In the genomic region with DNA sequence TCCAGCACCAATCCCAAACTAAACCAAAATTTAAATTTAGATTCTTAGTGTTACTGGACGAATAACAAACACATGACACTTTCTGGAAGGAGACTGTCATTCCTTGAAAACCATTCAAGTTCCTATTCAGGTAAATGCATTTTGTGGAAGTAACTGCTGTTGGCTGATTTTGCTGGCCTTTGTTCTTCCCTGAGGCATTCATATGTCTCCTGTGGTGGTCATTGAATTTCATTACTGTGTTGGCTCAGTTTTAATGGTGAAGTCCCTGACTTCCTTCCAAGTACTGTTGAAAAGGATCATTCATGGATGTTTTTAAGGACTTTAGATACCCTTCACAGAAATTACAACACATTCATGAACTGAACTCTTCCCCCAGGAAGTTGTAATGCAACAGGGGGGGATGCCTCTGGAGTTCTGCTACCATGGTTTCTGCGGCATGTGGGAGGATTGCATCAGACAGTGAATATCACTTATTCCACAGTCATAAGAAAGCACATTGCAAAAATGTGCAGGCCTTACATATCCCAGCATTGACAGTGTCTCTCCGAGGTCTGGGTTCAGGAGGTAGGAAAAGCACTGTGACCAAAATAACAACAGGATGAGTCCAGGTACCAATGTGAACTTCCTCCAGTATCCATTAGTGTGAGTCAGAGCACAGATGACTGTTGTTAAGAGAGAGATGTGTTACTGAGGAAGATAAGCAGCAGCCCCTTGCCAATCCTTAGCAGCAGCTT, we compare ENCODE assay signal across 14 cellular contexts. TPM values are rescaled to one million over a fixed set of nuclear protein-coding genes. Genes with fewer than 3 reads are reported as not detected.
DNase-seq lines count a peak whose midpoint lies in the region; ATAC-seq and TF ChIP-seq lines count a peak whose summit lies in the region.
"Had no signal": no experiment of that assay in that cellular context is flagged by ENCODE, and none has a peak within 500 bp of the region (broad histone marks: within the 10 kb centered on the region; RNA-seq: fewer than 3 reads in every experiment).

No MANE protein-coding gene starts in this region.

- 89 to 95% methylated on average over 3 of the region's 3 CpGs for WGBS in sigmoid colon, 2 donors

- POLR2A ChIA-PET in HCT116 (lab: Charles Lee): no interaction called here
- POLR2A ChIA-PET in OCI-LY7 (lab: Charles Lee): no interaction called here

- intact Hi-C loops in HCT116 (cut with micrococcal nuclease): no loop called here
- intact Hi-C loops in OCI-LY7 (cut with micrococcal nuclease; ENCODE audit: unreplicated experiment): loop anchor here (5.0 kb wide), 1 partner anchor 187 kb away; a partner anchor contains a TSS
- intact Hi-C loops in sigmoid colon (cut with DNase I): loop anchor here (5.0 kb wide), 1 partner anchor 253 kb away; a partner anchor contains a TSS
- intact Hi-C loops in mucosa of descending colon (cut with DNase I, micrococcal nuclease): no loop called here

- no peak for TF ChIP-seq CTCF in HCT116 (IDR thresholded peaks at IDR 0.05 in 2 of 3, conservative IDR thresholded peaks at IDR 0.05 in 1 of 3; ENCODE audit: borderline replicate concordance in 1 of 3, insufficient read depth in 1 of 3, low read depth in 2 of 3, low read length in 2 of 3)
- no peak for TF ChIP-seq CTCF in OCI-LY7 (conservative IDR thresholded peaks at IDR 0.05; ENCODE audit: low read length)
- no peak for TF ChIP-seq CTCF in epithelial cell of esophagus (IDR thresholded peaks at IDR 0.05; ENCODE audit: insufficient read depth, low read depth, low read length, missing control alignments)
- no peak for TF ChIP-seq CTCF in sigmoid colon (IDR thresholded peaks at IDR 0.05)
- TF ChIP-seq CTCF in mucosa of descending colon (IDR thresholded peaks at IDR 0.05): no peak
- no peak for TF ChIP-seq CTCF in omental fat pad (IDR thresholded peaks at IDR 0.05)

- H3K4me1 ChIP-seq in HCT116 (ENCODE audit: control insufficient read depth in 1 of 2, insufficient read depth in 2 of 2, low read length in 2 of 2): peaks cover 4 to 17% of the 10 kb centered on the region in 2 experiments; a peak in 3 of 4 replicates
- H3K4me1 ChIP-seq in OCI-LY7 (ENCODE audit: insufficient read depth, low read length, poor library complexity, severe bottlenecking): peaks cover 20% of the 10 kb centered on the region
- peaks cover 0 to 28% (median 25%) of the 10 kb centered on the region in 4 donors for H3K4me1 ChIP-seq in sigmoid colon
- peaks cover 9% of the 10 kb centered on the region for H3K4me1 ChIP-seq in mucosa of descending colon (ENCODE audit: low read depth)

- no peak for ATAC-seq in HCT116
- no peak for ATAC-seq in HG02759 (IDR thresholded peaks at IDR 0.05; ENCODE audit: unreplicated experiment)
- ATAC-seq in mucosa of descending colon: no peak
- ATAC-seq in omental fat pad (ENCODE audit: low FRiP score): no peak

- H3K4me2 ChIP-seq in HCT116 (ENCODE audit: low read length) (no peak overlapping the region), OCI-LY7 (ENCODE audit: low read length) (no peak overlapping the region)
- H3K4me2 ChIP-seq: KMS-11 had no signal

- TF ChIP-seq POLR2A in HCT116 (IDR thresholded peaks at IDR 0.05; ENCODE audit: borderline replicate concordance, extremely low read depth, insufficient read depth, insufficient read length) (no peak), sigmoid colon (IDR thresholded peaks at IDR 0.05) (no peak)

- H3K9ac ChIP-seq in HCT116 (ENCODE audit: low read length): no peak overlapping the region; the same call in 1 of the 2 replicates
- H3K9ac ChIP-seq: KMS-11 had no signal

- CTCF ChIA-PET in HCT116 (lab: Charles Lee) (interaction anchor here (1.0 kb wide), 1 partner anchor 22 kb away, joined by 3 read pairs; no protein-coding TSS in a partner anchor), OCI-LY7 (lab: Charles Lee; ENCODE audit: unreplicated experiment) (no interaction called here)

- H3K79me2 ChIP-seq in HCT116 (ENCODE audit: insufficient read depth, low read length) (peaks cover 26% of the 10 kb centered on the region), OCI-LY7 (ENCODE audit: insufficient read depth, low read depth, low read length) (peaks cover 24% of the 10 kb centered on the region)

- RAD21 ChIA-PET in HCT116 (lab: Charles Lee; ENCODE audit: low non-redundant PET in 1 of 2, low total read pairs in 2 of 2, uncharacterized antibody in 2 of 2, unreplicated experiment in 2 of 2): no interaction called here

- DNase-seq in HCT116 (ENCODE audit: low read depth, low spot score): no peak
- DNase-seq in OCI-LY7 (ENCODE audit: low spot score): no peak
- peak; percentile 30 for DNase-seq in epithelial cell of esophagus (ENCODE audit: low read depth)
- DNase-seq in sigmoid colon: peak; percentile 61
- DNase-seq in mucosa of descending colon: no peak
- DNase-seq in omental fat pad (ENCODE audit: low spot score): no peak
- DNase-seq in activated CD4-positive, alpha-beta T cell treated with anti-CD3 and anti-CD28 coated beads for 4 hours: no peak
- DNase-seq: activated B cell treated with CpG ODN at 0.5 μM for 24 hours, aorta, COR-L47, NCI-H2171 treated with DMSO at 0.1 percent for 48 hours, retina had no signal

- H3K27ac ChIP-seq in HCT116 (ENCODE audit: low read depth, low read length): no peak overlapping the region
- no peak overlapping the region for H3K27ac ChIP-seq in OCI-LY7 (ENCODE audit: low read depth, low read length, poor library complexity, severe bottlenecking)
- H3K27ac ChIP-seq in sigmoid colon: peak overlapping the region in 1 of 4 donors; percentile 9
- H3K27ac ChIP-seq: KMS-11 had no signal

- H3K27me3 ChIP-seq in HCT116 (ENCODE audit: insufficient read depth, low read length) (no peaks in the 10 kb centered on the region), sigmoid colon (no peaks in the 10 kb centered on the region)

- BruUV-seq in HCT116 (replicated peaks; lab: Mats Ljungman, UMichigan) (no TSS peak), OCI-LY7 (replicated peaks; lab: Mats Ljungman, UMichigan) (no TSS peak)

- H3K9me2 ChIP-seq in HCT116 (ENCODE audit: insufficient read depth) (no peaks in the 10 kb centered on the region), OCI-LY7 (ENCODE audit: insufficient read depth, low read length) (no peaks in the 10 kb centered on the region)

- no peaks in the 10 kb centered on the region for H4K20me1 ChIP-seq in HCT116 (ENCODE audit: insufficient read depth)
- peaks cover 9% of the 10 kb centered on the region; the same call in 1 of the 2 replicates for H4K20me1 ChIP-seq in OCI-LY7 (ENCODE audit: insufficient read depth, low read length)

- no peak for TF ChIP-seq RAD21 in HCT116 (IDR thresholded peaks at IDR 0.05; ENCODE audit: low read depth)

- TF ChIP-seq EP300 in sigmoid colon (IDR thresholded peaks at IDR 0.05): no peak

- H3K4me3 ChIP-seq in HCT116 (replicated peaks in 1 of 2; ENCODE audit: low read depth in 1 of 2, low read length in 2 of 2) (no peak overlapping the region), OCI-LY7 (ENCODE audit: low read depth, low read length, poor library complexity, severe bottlenecking) (no peak overlapping the region), epithelial cell of esophagus (ENCODE audit: low read length) (no peak overlapping the region), sigmoid colon (no peak overlapping the region), mucosa of descending colon (no peak overlapping the region)

- H3K9me3 ChIP-seq in HCT116 (ENCODE audit: control insufficient read depth in 1 of 2, insufficient read depth in 1 of 2, low read depth in 1 of 2, low read length in 2 of 2): no peaks in the 10 kb centered on the region
- H3K9me3 ChIP-seq in OCI-LY7 (ENCODE audit: low read length): no peaks in the 10 kb centered on the region
- no peaks in the 10 kb centered on the region for H3K9me3 ChIP-seq in sigmoid colon
- no peaks in the 10 kb centered on the region for H3K9me3 ChIP-seq in mucosa of descending colon

- peak overlapping the region; percentile 23 for H2AFZ ChIP-seq in HCT116 (ENCODE audit: low read depth, low read length, poor library complexity, severe bottlenecking)
- H2AFZ ChIP-seq in OCI-LY7 (ENCODE audit: low read length): peak overlapping the region; percentile 22; the same call in 1 of the 2 replicates

- H3K36me3 ChIP-seq in HCT116 (ENCODE audit: control insufficient read depth in 1 of 2, insufficient read depth in 2 of 2, low read length in 2 of 2) (no peaks in the 10 kb centered on the region), OCI-LY7 (ENCODE audit: insufficient read depth, low read length) (peaks cover 12% of the 10 kb centered on the region), sigmoid colon (no peaks in the 10 kb centered on the region), mucosa of descending colon (ENCODE audit: low read depth) (no peaks in the 10 kb centered on the region)

TF ChIP-seq in HCT116, 20 proteins besides CTCF, POLR2A, EP300 and RAD21:
- peak; percentile 28; the same call in 1 of the 2 replicates for TF ChIP-seq EGR1 (IDR thresholded peaks at IDR 0.05; ENCODE audit: low read depth)
- TF ChIP-seq CEBPB (IDR thresholded peaks at IDR 0.05; ENCODE audit: low read depth): 0 out of 2 replicates have a peak, but pooled peaks have one; percentile 31
- TF ChIP-seq POLR2AphosphoS5 (IDR thresholded peaks at IDR 0.05; ENCODE audit: low read depth, low read length): no peak
- TF ChIP-seq EZH2phosphoT487 (IDR thresholded peaks at IDR 0.05; ENCODE audit: borderline replicate concordance): no peak

RNA-seq across cellular contexts. Expression of a gene that starts 2.0 kb away (rescaled TPM):
- 32.5 TPM for total RNA-seq in HCT116 (2021; ENCODE audit: unreplicated experiment)
- 16.2 and 16.7 TPM in 2 replicates for polyA plus RNA-seq in HCT116 (2012)
- total RNA-seq in OCI-LY7 (2014; rRNA removed; shearing (Covaris generic)): 16.9 and 22.6 TPM in 2 replicates
- total RNA-seq in OCI-LY7 (2022): 37.4 and 41.1 TPM in 2 replicates
- total RNA-seq in sigmoid colon: 10 to 100 TPM; 22.7 to 31.6 (median 25.6) TPM
- 10 to 100 TPM in 1 of 3 donors, 1 to 10 TPM in 2; 3.0 to 10.2 (median 4.2) TPM for polyA plus RNA-seq in sigmoid colon
- 10 to 100 TPM; 27.9 to 35.0 (median 31.1) TPM for total RNA-seq in mucosa of descending colon
- 10 to 100 TPM; 22.0 to 37.0 (median 30.4) TPM for total RNA-seq in omental fat pad

Comparison
In these comparisons a context has a peak if more than half of its experiments do, and no peak if none do; other contexts are left out.
1. DNase-seq: peak in epithelial cell of esophagus (single experiment) and sigmoid colon (single experiment); none in HCT116 (single experiment), OCI-LY7 (single experiment), mucosa of descending colon (0 of 3), omental fat pad (single experiment) and activated CD4-positive, alpha-beta T cell treated with anti-CD3 and anti-CD28 coated beads for 4 hours (0 of 2).
2. intact Hi-C loops: an anchor here in OCI-LY7 (5.0 kb wide) and sigmoid colon (5.0 kb wide); none called in HCT116 and mucosa of descending colon.